In the genomic region with DNA sequence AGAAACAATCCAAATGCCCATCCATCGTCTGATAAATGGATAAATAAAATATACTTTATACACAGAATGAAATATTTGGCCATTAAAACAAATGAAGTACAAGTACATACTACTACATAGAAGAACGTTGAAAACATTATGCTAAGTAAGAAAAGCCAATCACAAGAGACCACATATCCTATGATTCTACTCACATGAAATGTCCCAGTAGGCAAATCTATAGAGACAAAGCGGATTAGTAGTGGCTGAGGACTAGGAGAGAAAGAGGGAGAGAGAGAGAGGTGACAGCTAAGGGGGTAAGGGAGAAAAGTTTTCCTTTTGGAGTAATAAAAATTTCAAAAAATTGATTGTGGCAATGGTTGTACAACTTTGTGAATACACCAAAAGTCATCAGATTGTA, we compare ENCODE assay signal across 14 cellular contexts.
A peak's percentile ranks its signal among the peaks of the same experiment; 100 is the strongest.
DNase-seq lines count a peak whose midpoint lies in the region; TF ChIP-seq lines count a peak whose summit lies in the region.
"Had no signal": no experiment of that assay in that cellular context is flagged by ENCODE, and none has a peak within 500 bp of the region (broad histone marks: within the 10 kb centered on the region; RNA-seq: fewer than 3 reads in every experiment).

No MANE protein-coding gene starts in this region.

- H3K4me3 Mint-ChIP-seq in chondrocyte (ENCODE audit: unreplicated experiment) = no peak overlapping the region
- H3K4me3 Mint-ChIP-seq: CD14-positive monocyte; CD8-positive, alpha-beta T cell had no signal

- peak overlapping the region; percentile 35; the same call in 1 of the 2 replicates for H3K27ac ChIP-seq in ACC112 (ENCODE audit: low read depth, low read length)
- H3K27ac ChIP-seq: BLaER1 had no signal

- H3K27me3 ChIP-seq in ACC112 (ENCODE audit: insufficient read depth, low read length) = no peaks in the 10 kb centered on the region
- H3K27me3 ChIP-seq: BLaER1 had no signal

- no peaks in the 10 kb centered on the region for H3K79me2 ChIP-seq in ACC112 (ENCODE audit: control insufficient read depth, insufficient read depth, low read length, unreplicated experiment)

- no peaks in the 10 kb centered on the region for H3K36me3 Mint-ChIP-seq in chondrocyte (ENCODE audit: low read depth)
- H3K36me3 Mint-ChIP-seq: CD8-positive, alpha-beta T cell had no signal

- peak overlapping the region; percentile 45 for H2AFZ ChIP-seq in ACC112 (ENCODE audit: low read length, unreplicated experiment)

- peak overlapping the region; percentile 75 for H3K27ac Mint-ChIP-seq in chondrocyte (ENCODE audit: unreplicated experiment)
- H3K27ac Mint-ChIP-seq: CD8-positive, alpha-beta T cell had no signal

- no peaks in the 10 kb centered on the region for H3K36me3 ChIP-seq in ACC112 (ENCODE audit: insufficient read depth, low read length)
- H3K36me3 ChIP-seq: BLaER1 had no signal

- H3K4me3 ChIP-seq in ACC112 (ENCODE audit: low read depth, low read length) = no peak overlapping the region
- H3K4me3 ChIP-seq: BLaER1 had no signal

- peaks cover 57% of the 10 kb centered on the region for H3K4me1 ChIP-seq in ACC112 (ENCODE audit: control insufficient read depth, insufficient read depth, low read length, unreplicated experiment)

- no peaks in the 10 kb centered on the region for H3K27me3 Mint-ChIP-seq in chondrocyte (ENCODE audit: low read depth)

- DNase-seq in NCI-H526 (lab: John Stamatoyannopoulos, UW) (peak; percentile 11 to 49), chondrocyte (ENCODE audit: low spot score) (no peak), AML-193 (lab: John Stamatoyannopoulos, UW) (no peak), NCI-H748 treated with DMSO at 0.1 percent for 48 hours (lab: John Stamatoyannopoulos, UW) (no peak), NCI-H2107 (lab: John Stamatoyannopoulos, UW) (no peak)
- DNase-seq: Calu3; CD8-positive, alpha-beta T cell; DMS79 treated with DMSO at 0.1 percent for 48 hours; GF-D8; GOT3; H7 had no signal

- peaks cover 72% of the 10 kb centered on the region for H3K4me1 Mint-ChIP-seq in chondrocyte (ENCODE audit: low read depth)

- no peaks in the 10 kb centered on the region for H3K9me3 Mint-ChIP-seq in chondrocyte (ENCODE audit: low read depth)
- H3K9me3 Mint-ChIP-seq: CD8-positive, alpha-beta T cell had no signal

- no peak for TF ChIP-seq CTCF in chondrocyte (IDR thresholded peaks at IDR 0.05)

Comparison
In these comparisons a context has a peak if more than half of its experiments do, and no peak if none do; other contexts are left out.
1. DNase-seq: peak in NCI-H526 (2 of 2); none in chondrocyte (single experiment), AML-193 (0 of 2), NCI-H748 treated with DMSO at 0.1 percent for 48 hours (single experiment) and NCI-H2107 (single experiment).